In the genomic region with DNA sequence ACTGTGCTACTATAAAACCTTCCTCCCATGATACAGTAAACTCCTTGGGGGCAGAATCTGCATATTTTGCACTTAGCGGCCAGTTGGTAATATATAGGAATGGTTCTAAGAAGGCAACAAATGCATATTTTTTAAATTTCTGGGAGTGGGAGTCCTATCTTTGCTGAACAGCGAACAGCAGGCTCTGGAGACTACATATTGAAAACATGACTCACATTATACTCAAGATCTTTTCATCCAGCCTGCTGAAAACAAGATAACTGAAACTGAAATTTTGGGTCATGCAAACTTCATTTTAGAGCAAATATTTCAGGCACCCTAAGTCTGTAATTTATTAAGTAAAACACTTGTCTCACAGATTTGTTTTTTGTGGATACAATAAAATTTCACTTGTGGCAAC, we compare ENCODE assay signal across 22 cellular contexts.
"Had no signal": no experiment of that assay in that cellular context is flagged by ENCODE, and none has a peak within 500 bp of the region (broad histone marks: within the 10 kb centered on the region; RNA-seq: fewer than 3 reads in every experiment).

No MANE protein-coding gene starts in this region.

- H3K27me3 ChIP-seq: esophagus squamous epithelium, gastrocnemius medialis, right lobe of liver, suprapubic skin, transverse colon, upper lobe of right lung, uterus had no signal

- H3K79me2 ChIP-seq: parathyroid adenoma had no signal

- H3K36me3 ChIP-seq: esophagus squamous epithelium, gastrocnemius medialis, lower lobe of right lung, right lobe of liver, suprapubic skin, upper lobe of right lung, uterus had no signal

- H3K27ac ChIP-seq: esophagus squamous epithelium, gastrocnemius medialis, lower lobe of right lung, parathyroid adenoma, right lobe of liver, suprapubic skin, transverse colon, upper lobe of right lung, uterus had no signal

- H3K9me3 ChIP-seq: esophagus squamous epithelium, gastrocnemius medialis, lower lobe of right lung, right lobe of liver, suprapubic skin, transverse colon, upper lobe of right lung, uterus had no signal

- DNase-seq: cortex of kidney; effector memory CD8-positive, alpha-beta T cell; erythroblast; esophagus squamous epithelium; gastrocnemius medialis; head of caudate nucleus; left ventricle myocardium superior; lower lobe of right lung; natural killer cell; right lobe of liver; small intestine; stimulated activated CD4-positive, alpha-beta T cell treated with anti-CD3 and anti-CD28 coated beads, Interleukin-12 subunit alpha, Interleukin-12 subunit beta, amount 100 ng/mL, for 4 hours; stimulated activated CD4-positive, alpha-beta T cell treated with anti-CD3 and anti-CD28 coated beads, Interleukin-1b, Interleukin-23, amount 100 ng/mL, for 48 hours; stimulated activated CD4-positive, alpha-beta T cell treated with anti-CD3 and anti-CD28 coated beads, Interleukin-4, amount 100 ng/mL, for 1 hour; stimulated activated CD8-positive, alpha-beta memory T cell treated with anti-CD3 and anti-CD28 coated beads, Interleukin-4, amount 100 ng/mL, for 48 hours; stimulated activated naive CD4-positive, alpha-beta T cell; stimulated activated naive CD8-positive, alpha-beta T cell treated with anti-CD3 and anti-CD28 coated beads, Interleukin-15, amount 100 ng/mL, for 72 hours; transverse colon; upper lobe of right lung; uterus had no signal

- ATAC-seq: effector memory CD8-positive, alpha-beta T cell; gastrocnemius medialis; left ventricle myocardium superior; lower lobe of right lung; natural killer cell; right lobe of liver; stimulated activated naive CD8-positive, alpha-beta T cell treated with anti-CD3 and anti-CD28 coated beads, Interleukin-15, amount 100 ng/mL, for 72 hours; upper lobe of right lung had no signal

- H3K4me1 ChIP-seq: esophagus squamous epithelium, gastrocnemius medialis, lower lobe of right lung, parathyroid adenoma, right lobe of liver, suprapubic skin, upper lobe of right lung, uterus had no signal

- H2AFZ ChIP-seq: parathyroid adenoma had no signal

- H3K4me3 ChIP-seq: esophagus squamous epithelium, gastrocnemius medialis, lower lobe of right lung, right lobe of liver, suprapubic skin, transverse colon, upper lobe of right lung, uterus had no signal
